Comparison of ENCODE assay signal across 8 cellular contexts in genomic region chr12:120903382-120903817, GRCh38. TPM values are rescaled to one million over a fixed set of nuclear protein-coding genes. Genes with fewer than 3 reads are reported as not detected.
DNase-seq lines count a peak whose midpoint lies in the region; ATAC-seq, FAIRE-seq and TF ChIP-seq lines count a peak whose summit lies in the region.

No MANE protein-coding gene starts in this region.

- H3K4me1 ChIP-seq in PC-9 (replicated peaks; ENCODE audit: insufficient read depth), result peaks cover 25% of the 10 kb centered on the region

- CTCF ChIA-PET in PC-9 (lab: Charles Lee), result interaction anchor here (0.6 to 1.0 kb wide), 3 partner anchors 40 to 254 kb away, joined by 4 to 10 read pairs (median 6); no protein-coding TSS in a partner anchor

- peak overlapping the region; percentile 72 for H2AFZ ChIP-seq in PC-9

- no TSS peak for BruUV-seq in PC-9 (replicated peaks; lab: Mats Ljungman, UMichigan)

- TF ChIP-seq CTCF in PC-9 (conservative IDR thresholded peaks at IDR 0.05), result no peak

- peak; percentile 2 for DNase-seq in SKM-1 (lab: John Stamatoyannopoulos, UW; ENCODE audit: unreplicated experiment)
- DNase-seq in SKM-1 treated with dmso at 0.1 percent for 144 hours (lab: John Stamatoyannopoulos, UW; ENCODE audit: unreplicated experiment), result no peak
- peak; percentile 55 to 74 for DNase-seq in PC-9
- peak; percentile 56 for DNase-seq in activated effector memory CD4-positive, alpha-beta T cell treated with Interleukin-2 at 50 U/mL for 16 hours
- DNase-seq in frontal cortex (ENCODE audit: low spot score in 2 of 2), result peak; percentile 49 to 52
- DNase-seq in occipital lobe (lab: John Stamatoyannopoulos, UW), result peak; percentile 24

- peak overlapping the region; percentile 93 for H3K4me3 ChIP-seq in PC-9

- peak; percentile 33 for ATAC-seq in HG03025 (IDR thresholded peaks at IDR 0.05; ENCODE audit: low FRiP score, unreplicated experiment)

- no peaks in the 10 kb centered on the region for H3K36me3 ChIP-seq in PC-9 (ENCODE audit: low read depth)

- POLR2A ChIA-PET in PC-9 (lab: Charles Lee; ENCODE audit: unreplicated experiment), result interaction anchor here (0.6 to 0.7 kb wide), 2 partner anchors 22 to 116 kb away, joined by 3 to 5 read pairs; no protein-coding TSS in a partner anchor

- H3K27ac ChIP-seq in PC-9 (no peak overlapping the region), temporal lobe (ENCODE audit: low read depth, low read length) (peak overlapping the region; percentile 76)

- peak overlapping the region; percentile 99 for H3K4me2 ChIP-seq in PC-9

- intact Hi-C loops in PC-9 (cut with micrococcal nuclease; ENCODE audit: unreplicated experiment), result loop anchor here (1.0 kb wide), 1 partner anchor 68 kb away; no protein-coding TSS in a partner anchor

- H3K79me2 ChIP-seq in PC-9 (ENCODE audit: low read depth), result peaks cover 52% of the 10 kb centered on the region

- no peaks in the 10 kb centered on the region for H3K9me2 ChIP-seq in PC-9 (ENCODE audit: insufficient read depth)

- peaks cover 32% of the 10 kb centered on the region for H4K20me1 ChIP-seq in PC-9 (ENCODE audit: insufficient read depth)

- no peaks in the 10 kb centered on the region for H3K27me3 ChIP-seq in PC-9 (ENCODE audit: insufficient read depth, low read depth)

- H3K9me3 ChIP-seq in PC-9 (ENCODE audit: insufficient read depth, low read depth), result no peaks in the 10 kb centered on the region

- no peak for FAIRE-seq in frontal cortex (lab: Jason Lieb, UNC)

- H3F3A ChIP-seq in PC-9 (ENCODE audit: insufficient read depth, low read depth), result peaks cover 9% of the 10 kb centered on the region; the same call in 1 of the 2 replicates

RNA-seq across cellular contexts. Expression of gene SPPL3, which starts 0.8 kb away (rescaled TPM):
- total RNA-seq in PC-9 (2021), result 27.1 and 44.7 TPM in 2 replicates
- total RNA-seq in frontal cortex, result 45.2 TPM
- total RNA-seq in occipital lobe, result 64.7 TPM
- 18.9 TPM for total RNA-seq in temporal lobe
